16 cellular contexts compared by ENCODE assay signal in the genomic region with DNA sequence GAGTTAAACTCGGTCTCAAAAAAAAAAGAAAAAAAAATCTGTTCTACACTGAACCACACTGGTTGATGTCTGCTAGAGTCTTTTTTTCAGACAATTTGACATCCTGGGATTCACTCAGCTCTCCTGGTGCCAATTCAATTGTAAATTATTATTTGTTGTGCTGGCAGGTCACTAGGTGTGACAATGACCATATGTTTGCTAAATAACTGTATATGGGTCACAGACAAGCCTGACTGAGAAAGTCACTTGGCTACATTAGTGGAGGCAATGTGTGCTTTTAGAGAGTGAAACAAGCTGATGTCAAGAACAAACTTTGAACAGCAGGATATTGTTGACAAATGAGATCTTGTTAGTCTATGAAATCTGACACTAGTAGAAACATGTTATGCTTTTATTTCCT.
DNase-seq lines count a peak whose midpoint lies in the region; ATAC-seq and TF ChIP-seq lines count a peak whose summit lies in the region.
"Had no signal": no experiment of that assay in that cellular context is flagged by ENCODE, and none has a peak within 500 bp of the region (broad histone marks: within the 10 kb centered on the region; RNA-seq: fewer than 3 reads in every experiment).

No MANE protein-coding gene starts in this region.

- no peak for ATAC-seq in left lobe of liver

- no peaks in the 10 kb centered on the region for H4K20me1 ChIP-seq in hepatocyte (ENCODE audit: insufficient read depth, poor library complexity, severe bottlenecking)

- no peaks in the 10 kb centered on the region for H3K9me2 ChIP-seq in hepatocyte (replicated peaks; ENCODE audit: insufficient read depth)

- no peak overlapping the region for H3K4me2 ChIP-seq in hepatocyte

- H3K9me3 ChIP-seq in hepatocyte (ENCODE audit: low read depth) = no peaks in the 10 kb centered on the region
- H3K9me3 ChIP-seq: SJSA1 had no signal

- H3K4me1 ChIP-seq in hepatocyte (ENCODE audit: insufficient read depth) = no peaks in the 10 kb centered on the region
- H3K4me1 ChIP-seq: SJSA1 had no signal

- H3K4me3 ChIP-seq in hepatocyte = no peak overlapping the region
- H3K4me3 ChIP-seq: SJSA1 had no signal

- H3K79me2 ChIP-seq in hepatocyte = no peaks in the 10 kb centered on the region

- TF ChIP-seq CTCF in 22Rv1 (IDR thresholded peaks at IDR 0.05) (no peak), hepatocyte (IDR thresholded peaks at IDR 0.05; ENCODE audit: poor library complexity) (no peak)

- H3K27ac ChIP-seq in 22Rv1 (peak overlapping the region; percentile 55), hepatocyte (no peak overlapping the region)
- H3K27ac ChIP-seq: SJSA1 had no signal

- H2AFZ ChIP-seq in hepatocyte = no peak overlapping the region

- WGBS in hepatocyte (ENCODE audit: low lambda C conversion rate, missing lambda C conversion rate) = 60% methylated on average over 1 of the region's 1 CpG

- DNase-seq in DMS53 (lab: John Stamatoyannopoulos, UW) (peak; percentile 85), NCI-H345 (lab: John Stamatoyannopoulos, UW) (peak; percentile 50), brain pericyte (ENCODE audit: low read depth, low spot score) (peak; percentile 2), left lobe of liver (ENCODE audit: low spot score) (no peak), hepatocyte (ENCODE audit: low spot score) (no peak)
- DNase-seq in stimulated activated CD4-positive, alpha-beta T cell treated with anti-CD3 and anti-CD28 coated beads, Interleukin-1b, Interleukin-23, amount 100 ng/mL, for 48 hours = no peak
- DNase-seq: H7; Karpas-422; NCI-H2107; NCI-H446 treated with DMSO at 0.1 percent for 48 hours; NK-92 treated with Interleukin-12 subunit alpha and Interleukin-12 subunit beta, amount 100 ng/mL, for 24 hours; OCI-M1; RPMI8226; SW 1271 had no signal

- no peaks in the 10 kb centered on the region for H3K36me3 ChIP-seq in hepatocyte (replicated peaks; ENCODE audit: insufficient read depth, low read depth)
- H3K36me3 ChIP-seq: SJSA1 had no signal

- no peaks in the 10 kb centered on the region for H3K27me3 ChIP-seq in hepatocyte
- H3K27me3 ChIP-seq: SJSA1 had no signal

Comparison
In these comparisons a context has a peak if more than half of its experiments do, and no peak if none do; other contexts are left out.
1. DNase-seq: peak in DMS53 (single experiment), NCI-H345 (single experiment) and brain pericyte (single experiment); none in left lobe of liver (single experiment), hepatocyte (single experiment) and stimulated activated CD4-positive, alpha-beta T cell treated with anti-CD3 and anti-CD28 coated beads, Interleukin-1b, Interleukin-23, amount 100 ng/mL, for 48 hours (single experiment).